28 cellular contexts compared by ENCODE assay signal in genomic region chr21:43981871-43982210, GRCh38.
"Had no signal": no experiment of that assay in that cellular context is flagged by ENCODE, and none has a peak within 500 bp of the region (broad histone marks: within the 10 kb centered on the region; RNA-seq: fewer than 3 reads in every experiment).

No MANE protein-coding gene starts in this region.

- H3K9ac ChIP-seq: parathyroid adenoma had no signal

- ATAC-seq: left lung; psoas muscle; stimulated activated naive B cell treated with anti-CD40 and anti-IgM and Interleukin-4, amounts not matched to agents 10 μg/mL and 1 μg/mL and 100 μg/mL, for 72 hours had no signal

- H3K27me3 ChIP-seq: stomach, thyroid gland, upper lobe of left lung, vagina had no signal

- H3K36me3 Mint-ChIP-seq: activated naive CD8-positive, alpha-beta T cell; naive B cell had no signal

- H3K9me3 ChIP-seq: left lung, psoas muscle, stomach, thyroid gland, upper lobe of left lung, vagina had no signal

- H3K9me3 Mint-ChIP-seq: activated CD4-positive, alpha-beta memory T cell treated with anti-CD3 and anti-CD28 coated beads, Interleukin-2, amount 10 ng/mL, durations not matched to agents 7 days and 5 days; activated T-cell treated with anti-CD3 and anti-CD28 coated beads, Interleukin-2, amount 50 U/mL, for 24 hours; activated T-helper 2 cell treated with anti-CD3 and anti-CD28 coated beads, Interferon-gamma antibody, Interleukin-2, Interleukin-4, amounts not matched to agents 10 μg/mL and 5 μg/mL and 100 μg/mL, durations not matched to agents 14 hours and 24 hours and 36 hours; naive B cell; stimulated activated naive B cell treated with anti-CD40 and anti-IgM and Interleukin-4, amounts not matched to agents 10 μg/mL and 1 μg/mL and 100 μg/mL, for 72 hours; T-helper 2 cell treated with Interferon-gamma antibody and Interleukin-4, amounts not matched to agents 5 μg/mL and 100 μg/mL, for 36 hours had no signal

- H3K4me3 Mint-ChIP-seq: activated CD4-positive, alpha-beta memory T cell treated with anti-CD3 and anti-CD28 coated beads, Interleukin-2, amount 10 ng/mL, durations not matched to agents 7 days and 5 days; activated naive CD8-positive, alpha-beta T cell; activated T-cell treated with anti-CD3 and anti-CD28 coated beads, Interleukin-2, amount 50 U/mL, for 24 hours; naive B cell; stimulated activated naive B cell treated with anti-CD40 and anti-IgM and Interleukin-4, amounts not matched to agents 10 μg/mL and 1 μg/mL and 100 μg/mL, for 72 hours; T-helper 2 cell treated with Interferon-gamma antibody and Interleukin-4, amounts not matched to agents 5 μg/mL and 100 μg/mL, for 36 hours had no signal

- H3K27ac Mint-ChIP-seq: activated CD4-positive, alpha-beta memory T cell treated with anti-CD3 and anti-CD28 coated beads, Interleukin-2, amount 10 ng/mL, durations not matched to agents 7 days and 5 days; activated naive CD8-positive, alpha-beta T cell; activated T-cell treated with anti-CD3 and anti-CD28 coated beads, Interleukin-2, amount 50 U/mL, for 24 hours; activated T-helper 2 cell treated with anti-CD3 and anti-CD28 coated beads, Interferon-gamma antibody, Interleukin-2, Interleukin-4, amounts not matched to agents 10 μg/mL and 5 μg/mL and 100 μg/mL, durations not matched to agents 14 hours and 24 hours and 36 hours; T-helper 2 cell treated with Interferon-gamma antibody and Interleukin-4, amounts not matched to agents 5 μg/mL and 100 μg/mL, for 36 hours had no signal

- H3K4me2 ChIP-seq: smooth muscle cell had no signal

- H3K4me3 ChIP-seq: left lung, lung, psoas muscle, smooth muscle cell, stomach, thyroid gland, upper lobe of left lung, vagina had no signal

- H3K27ac ChIP-seq: left lung, parathyroid adenoma, psoas muscle, stomach, thyroid gland, upper lobe of left lung, vagina had no signal

- DNase-seq: activated CD4-positive, alpha-beta memory T cell treated with anti-CD3 and anti-CD28 coated beads, Interleukin-2, amount 10 ng/mL, durations not matched to agents 7 days and 5 days; activated CD4-positive, alpha-beta T cell treated with anti-CD3 and anti-CD28 coated beads for 4 hours; activated CD8-positive, alpha-beta memory T cell treated with anti-CD3 and anti-CD28 coated beads, Interleukin-2, amount 50 U/mL, for 48 hours; activated T-cell treated with anti-CD3 and anti-CD28 coated beads, Interleukin-2, amount 50 U/mL, for 24 hours; caudate nucleus; cortex of kidney; foreskin fibroblast; head of caudate nucleus; hypothalamus; naive B cell; nucleus accumbens; psoas muscle; stimulated activated CD4-positive, alpha-beta T cell treated with anti-CD3 and anti-CD28 coated beads, Interleukin-1b, Interleukin-23, amount 100 ng/mL, for 48 hours; stimulated activated CD4-positive, alpha-beta T cell treated with anti-CD3 and anti-CD28 coated beads, Interleukin-4, amount 100 ng/mL, for 4 hours; stimulated activated CD8-positive, alpha-beta memory T cell treated with anti-CD3 and anti-CD28 coated beads, Interleukin-4, amount 100 ng/mL, for 48 hours; stimulated activated naive B cell treated with anti-CD40 and anti-IgM and Interleukin-4, amounts not matched to agents 10 μg/mL and 1 μg/mL and 100 μg/mL, for 72 hours; stomach; T-helper 1 cell; thyroid gland had no signal

- H3K27me3 Mint-ChIP-seq: activated CD4-positive, alpha-beta memory T cell treated with anti-CD3 and anti-CD28 coated beads, Interleukin-2, amount 10 ng/mL, durations not matched to agents 7 days and 5 days; activated naive CD8-positive, alpha-beta T cell; activated T-cell treated with anti-CD3 and anti-CD28 coated beads, Interleukin-2, amount 50 U/mL, for 24 hours; naive B cell; stimulated activated naive B cell treated with anti-CD40 and anti-IgM and Interleukin-4, amounts not matched to agents 10 μg/mL and 1 μg/mL and 100 μg/mL, for 72 hours had no signal

- H2AFZ ChIP-seq: parathyroid adenoma had no signal

- H3K4me1 ChIP-seq: left lung, parathyroid adenoma, psoas muscle, thyroid gland, upper lobe of left lung had no signal
